ENCODE assay signal across 7 cellular contexts in genomic region chr4:8159522-8160232, GRCh38. TPM values are rescaled to one million over a fixed set of nuclear protein-coding genes. Genes with fewer than 3 reads are reported as not detected.
DNase-seq lines count a peak whose midpoint lies in the region; ATAC-seq, FAIRE-seq and TF ChIP-seq lines count a peak whose summit lies in the region.

No MANE protein-coding gene starts in this region.

- TF ChIP-seq CTCF in WERI-Rb-1 (IDR thresholded peaks at IDR 0.05; ENCODE audit: low read depth, low read length) (no peak), left ventricle myocardium inferior (IDR thresholded peaks at IDR 0.05; ENCODE audit: borderline replicate concordance) (no peak)

- H3K4me3 ChIP-seq in HAP-1 (peak overlapping the region; percentile 60), WERI-Rb-1 (ENCODE audit: low read depth, low read length) (peak overlapping the region; percentile 86), left ventricle myocardium inferior (peak overlapping the region; percentile 82), small intestine (ENCODE audit: low read depth in 1 of 2, low read length in 2 of 2) (peak overlapping the region; percentile 61 to 71)

- 20 to 30% (median 24%) methylated on average over 15 of the region's 15 CpGs for WGBS in small intestine, 3 donors

- H3K27ac ChIP-seq in WERI-Rb-1 = no peak overlapping the region
- peak overlapping the region; percentile 81 for H3K27ac ChIP-seq in left ventricle myocardium inferior (replicated peaks)
- no peak overlapping the region for H3K27ac ChIP-seq in small intestine (ENCODE audit: low read depth in 1 of 2, low read length in 1 of 2)

- peaks cover 6% of the 10 kb centered on the region; the same call in 1 of the 2 replicates for H3K27me3 ChIP-seq in HAP-1 (ENCODE audit: low read depth)
- peaks cover 12% of the 10 kb centered on the region for H3K27me3 ChIP-seq in WERI-Rb-1 (ENCODE audit: insufficient read depth, low read depth, severe bottlenecking)
- peaks cover 11% of the 10 kb centered on the region for H3K27me3 ChIP-seq in left ventricle myocardium inferior (ENCODE audit: low read depth)
- H3K27me3 ChIP-seq in small intestine (ENCODE audit: control insufficient read depth in 2 of 2, insufficient read depth in 2 of 2, low read length in 2 of 2) = no peaks in the 10 kb centered on the region

- no peak for FAIRE-seq in small intestine (lab: Jason Lieb, UNC)

- H3K36me3 ChIP-seq in HAP-1 (replicated peaks) = no peaks in the 10 kb centered on the region
- no peaks in the 10 kb centered on the region for H3K36me3 ChIP-seq in WERI-Rb-1
- H3K36me3 ChIP-seq in left ventricle myocardium inferior = no peaks in the 10 kb centered on the region
- no peaks in the 10 kb centered on the region for H3K36me3 ChIP-seq in small intestine (ENCODE audit: control insufficient read depth in 2 of 2, insufficient read depth in 2 of 2, low read length in 2 of 2)

- in situ Hi-C loops in HAP-1 (cut with MboI; ENCODE audit: low sequenced_read_pairs) = no loop called here

- no peak for DNase-seq in HAP-1 (ENCODE audit: low spot score in 2 of 2)
- DNase-seq in WERI-Rb-1 = no peak
- DNase-seq in left ventricle myocardium inferior = no peak
- DNase-seq in small intestine = no peak
- DNase-seq in AG20443 (ENCODE audit: low spot score) = no peak

- ATAC-seq in GM18907 (IDR thresholded peaks at IDR 0.05; ENCODE audit: unreplicated experiment) (no peak), GM18511 (IDR thresholded peaks at IDR 0.05; ENCODE audit: unreplicated experiment) (no peak)

- H3K4me1 ChIP-seq in HAP-1 (peaks cover 4% of the 10 kb centered on the region; the same call in 1 of the 2 replicates), left ventricle myocardium inferior (peaks cover 42% of the 10 kb centered on the region), small intestine (ENCODE audit: control insufficient read depth in 2 of 2, insufficient read depth in 1 of 2, low read depth in 1 of 2, low read length in 1 of 2) (peaks cover 0 to 3% of the 10 kb centered on the region in 2 donors)

- intact Hi-C loops in left ventricle myocardium inferior (cut with micrococcal nuclease) = no loop called here

- H3K9me3 ChIP-seq in HAP-1 = no peaks in the 10 kb centered on the region
- H3K9me3 ChIP-seq in WERI-Rb-1 (ENCODE audit: severe bottlenecking) = no peaks in the 10 kb centered on the region
- no peaks in the 10 kb centered on the region for H3K9me3 ChIP-seq in left ventricle myocardium inferior (replicated peaks)
- H3K9me3 ChIP-seq in small intestine (ENCODE audit: control insufficient read depth, low read depth) = no peaks in the 10 kb centered on the region

RNA-seq across cellular contexts. Expression of gene ABLIM2, which starts 1.1 kb away (rescaled TPM):
- total RNA-seq in left ventricle myocardium inferior = 43.5 TPM
- 10 to 100 TPM in 1 of 3 donors, 1 to 10 TPM in 2; 1.1 to 12.7 (median 6.6) TPM for polyA plus RNA-seq in small intestine

RNA-seq across cellular contexts. Expression of gene SH3TC1, which starts 39.4 kb away (rescaled TPM):
- 13.6 TPM for total RNA-seq in left ventricle myocardium inferior
- 1 to 10 TPM in 2 of 3 donors, under 1 TPM in 1; 0.45 to 8.2 (median 4.3) TPM for polyA plus RNA-seq in small intestine
